In the genomic region with DNA sequence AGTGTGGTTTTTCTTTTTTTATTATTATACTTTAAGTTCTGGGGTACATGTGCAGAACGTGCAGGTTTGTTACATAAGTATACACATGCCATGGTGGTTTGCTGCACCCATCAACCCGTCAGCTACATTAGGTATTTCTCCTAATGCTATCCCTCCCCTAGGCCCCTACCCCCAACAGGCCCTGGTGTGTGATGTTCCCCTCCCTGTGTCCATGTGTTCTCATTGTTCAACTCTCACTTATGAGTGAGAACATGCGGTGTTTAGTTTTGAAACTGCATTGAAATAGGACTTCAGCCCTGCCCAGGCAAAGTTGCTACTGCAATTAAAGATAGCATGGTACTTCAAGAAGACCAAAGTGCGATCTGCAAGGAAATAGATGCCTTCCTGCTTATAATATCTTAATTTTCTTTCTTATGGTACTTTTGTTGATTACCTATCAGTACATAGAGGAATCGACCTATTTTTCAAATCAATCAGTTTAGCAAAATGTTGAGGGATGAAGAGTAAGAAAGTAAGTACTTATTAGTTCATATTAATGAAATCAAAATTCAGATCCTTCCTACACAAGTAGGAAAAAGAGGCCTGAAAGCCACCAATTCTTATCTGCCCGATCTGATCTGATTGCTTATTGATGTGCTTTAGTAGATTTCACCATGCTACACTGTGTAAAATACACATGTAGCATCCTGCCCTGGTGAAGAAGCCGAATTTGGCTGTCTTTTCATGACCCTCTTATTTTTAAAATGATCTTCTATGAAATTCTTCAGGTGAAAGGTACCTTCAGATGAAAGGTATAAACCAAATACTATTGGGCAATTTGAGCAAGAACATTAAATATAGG, we compare ENCODE assay signal across 11 cellular contexts. TPM values are rescaled to one million over a fixed set of nuclear protein-coding genes. Genes with fewer than 3 reads are reported as not detected.
DNase-seq lines count a peak whose midpoint lies in the region; TF ChIP-seq lines count a peak whose summit lies in the region.
"Had no signal": no experiment of that assay in that cellular context is flagged by ENCODE, and none has a peak within 500 bp of the region (broad histone marks: within the 10 kb centered on the region; RNA-seq: fewer than 3 reads in every experiment).

No MANE protein-coding gene starts in this region.

- no peak for TF ChIP-seq EP300 in suprapubic skin (IDR thresholded peaks at IDR 0.05)

- H3K9me3 ChIP-seq in iPS-20b (ENCODE audit: insufficient read depth, low read depth, low read length), result no peaks in the 10 kb centered on the region
- no peaks in the 10 kb centered on the region for H3K9me3 ChIP-seq in suprapubic skin
- no peaks in the 10 kb centered on the region for H3K9me3 ChIP-seq in adrenal gland (replicated peaks in 1 of 3)

- H3K4me1 ChIP-seq in iPS-20b (ENCODE audit: insufficient read depth, low read length), result 0 out of 2 replicates have a peak, but pooled peaks cover 5% of the 10 kb centered on the region
- peaks cover 25% of the 10 kb centered on the region for H3K4me1 ChIP-seq in suprapubic skin
- H3K4me1 ChIP-seq in adrenal gland (replicated peaks in 1 of 2), result peaks cover 15 to 42% of the 10 kb centered on the region in 2 donors

- TF ChIP-seq POLR2A in suprapubic skin (IDR thresholded peaks at IDR 0.05) (no peak), adrenal gland (IDR thresholded peaks at IDR 0.05) (no peak)

- H3K27me3 ChIP-seq in iPS-20b (ENCODE audit: insufficient read depth, low read length) (no peaks in the 10 kb centered on the region), suprapubic skin (no peaks in the 10 kb centered on the region), adrenal gland (no peaks in the 10 kb centered on the region)

- peak; percentile 16 for DNase-seq in NOMO-1 treated with DMSO at 0.1 percent for 48 hours (lab: John Stamatoyannopoulos, UW; ENCODE audit: unreplicated experiment)
- no peak for DNase-seq in NOMO-1 treated with dmso at 0.1 percent for 144 hours (lab: John Stamatoyannopoulos, UW; ENCODE audit: unreplicated experiment)
- peak; percentile 3 for DNase-seq in amniotic epithelial cell (ENCODE audit: low read depth)
- no peak for DNase-seq in suprapubic skin (ENCODE audit: low spot score in 2 of 2)
- no peak for DNase-seq in adrenal gland
- no peak for DNase-seq in NCI-H510A (lab: John Stamatoyannopoulos, UW)
- DNase-seq in MV-4-11 (lab: John Stamatoyannopoulos, UW), result no peak
- DNase-seq: NCI-H1436 treated with DMSO at 0.1 percent for 48 hours; stimulated activated CD4-positive, alpha-beta T cell treated with anti-CD3 and anti-CD28 coated beads, Interleukin-12 subunit alpha, Interleukin-12 subunit beta, amount 100 ng/mL, for 4 hours had no signal

- H3K36me3 ChIP-seq in iPS-20b (ENCODE audit: insufficient read depth, low read depth, low read length) (no peaks in the 10 kb centered on the region; the same call in 1 of the 2 replicates), suprapubic skin (no peaks in the 10 kb centered on the region), adrenal gland (replicated peaks in 1 of 2) (no peaks in the 10 kb centered on the region)

- H3K4me3 ChIP-seq in iPS-20b (ENCODE audit: low read length), result peak overlapping the region; percentile 95
- peak overlapping the region; percentile 94 for H3K4me3 ChIP-seq in suprapubic skin
- H3K4me3 ChIP-seq in adrenal gland, result peak overlapping the region in 1 of 4 donors; percentile 77

- WGBS in suprapubic skin, result 69% methylated on average over 7 of the region's 7 CpGs
- 61 to 73% (median 67%) methylated on average over 7 of the region's 7 CpGs for WGBS in adrenal gland, 4 donors

- H3K9ac ChIP-seq in iPS-20b (ENCODE audit: low read depth, low read length), result peak overlapping the region; percentile 82; the same call in 1 of the 2 replicates

- TF ChIP-seq CTCF in suprapubic skin (IDR thresholded peaks at IDR 0.05) (no peak), adrenal gland (IDR thresholded peaks at IDR 0.05) (no peak)

- no peak overlapping the region for H3K27ac ChIP-seq in iPS-20b (ENCODE audit: low read length)
- H3K27ac ChIP-seq in suprapubic skin, result no peak overlapping the region
- no peak overlapping the region for H3K27ac ChIP-seq in adrenal gland

- intact Hi-C loops in adrenal gland (cut with DNase I), result no loop called here

RNA-seq across cellular contexts. Expression of gene LTA4H, which starts 1.6 kb away (rescaled TPM):
- 10 to 100 TPM; 61.8 to 89.7 (median 80.1) TPM for total RNA-seq in suprapubic skin
- total RNA-seq in adrenal gland, result 100 to 1,000 TPM in 5 of 8 donors, 10 to 100 TPM in 3; 73.0 to 164 (median 110) TPM
- 10 to 100 TPM; 61.8 to 89.8 (median 81.0) TPM for polyA plus RNA-seq in adrenal gland

RNA-seq across cellular contexts. Expression of gene HAL, which starts 37.6 kb away (rescaled TPM):
- 100 to 1,000 TPM in 3 of 4 donors, 10 to 100 TPM in 1; 52.1 to 216 (median 133) TPM for total RNA-seq in suprapubic skin
- under 1 TPM in 4 of 8 donors, not detected in 4; 0.14 to 0.40 (median 0.21) TPM for total RNA-seq in adrenal gland
- polyA plus RNA-seq in adrenal gland, result under 1 TPM; 0.13 to 0.24 (median 0.16) TPM
- total RNA-seq: A172 had no signal

Comparison
In these comparisons a context has a peak if more than half of its experiments do, and no peak if none do; other contexts are left out.
1. DNase-seq: peak in NOMO-1 treated with DMSO at 0.1 percent for 48 hours (single experiment) and amniotic epithelial cell (single experiment); none in NOMO-1 treated with dmso at 0.1 percent for 144 hours (single experiment), suprapubic skin (0 of 2), adrenal gland (0 of 7), NCI-H510A (single experiment) and MV-4-11 (single experiment).
2. RNA of gene HAL, which starts 37.6 kb away (total RNA-seq): 52.1 to 216 TPM in suprapubic skin; 0.14 to 0.40 TPM in adrenal gland; every median in the first group is over 10 times any median in the second.